Comparison of ENCODE assay signal across 15 cellular contexts in genomic region chr10:125009580-125010235, GRCh38.
A peak's percentile ranks its signal among the peaks of the same experiment; 100 is the strongest.
DNase-seq lines count a peak whose midpoint lies in the region; ATAC-seq and TF ChIP-seq lines count a peak whose summit lies in the region.
"Had no signal": no experiment of that assay in that cellular context is flagged by ENCODE, and none has a peak within 500 bp of the region (broad histone marks: within the 10 kb centered on the region; RNA-seq: fewer than 3 reads in every experiment).

No MANE protein-coding gene starts in this region.

- ATAC-seq in gastrocnemius medialis, result no peak
- no peak for ATAC-seq in GM19397 (IDR thresholded peaks at IDR 0.05; ENCODE audit: unreplicated experiment)

- H3K23ac ChIP-seq in mesendoderm (ENCODE audit: low read length), result no peak overlapping the region

- no peak overlapping the region for H2BK5ac ChIP-seq in mesendoderm (ENCODE audit: low read length)

- no peak overlapping the region for H2BK120ac ChIP-seq in mesendoderm (ENCODE audit: low read depth, low read length)

- no peak overlapping the region for H2BK15ac ChIP-seq in mesendoderm (replicated peaks; ENCODE audit: low read depth)

- H3K36me3 Mint-ChIP-seq in Caco-2 (ENCODE audit: insufficient read depth, unreplicated experiment) (peaks cover 53% of the 10 kb centered on the region), chondrocyte (ENCODE audit: low read depth) (peaks cover 1% of the 10 kb centered on the region)

- H3K36me3 ChIP-seq in Caco-2 (ENCODE audit: control insufficient read depth, insufficient read depth, low read length) (0 out of 2 replicates have a peak, but pooled peaks cover 1% of the 10 kb centered on the region), mesendoderm (ENCODE audit: control insufficient read depth, insufficient read depth, low read length) (peaks cover 5% of the 10 kb centered on the region), gastrocnemius medialis (no peaks in the 10 kb centered on the region)

- H3K27ac ChIP-seq in mesendoderm (ENCODE audit: low read depth, low read length) (no peak overlapping the region), gastrocnemius medialis (peak overlapping the region; percentile 90 to 93 (median 91))
- H3K27ac ChIP-seq: suprapubic skin, WERI-Rb-1 had no signal

- H3K9me3 ChIP-seq in Caco-2 (no peaks in the 10 kb centered on the region), gastrocnemius medialis (no peaks in the 10 kb centered on the region)
- H3K9me3 ChIP-seq: MG63, pancreas, suprapubic skin had no signal

- H3K4me1 ChIP-seq in Caco-2 (no peaks in the 10 kb centered on the region), mesendoderm (ENCODE audit: control insufficient read depth, low read depth, low read length) (peaks cover 5% of the 10 kb centered on the region), gastrocnemius medialis (peaks cover 85 to 88% of the 10 kb centered on the region in 2 donors)

- H4K8ac ChIP-seq in mesendoderm (ENCODE audit: low read depth, low read length), result no peak overlapping the region

- peak overlapping the region; percentile 30 for H3K56ac ChIP-seq in mesendoderm (ENCODE audit: low read length)

- H3K4me3 ChIP-seq in Caco-2 (ENCODE audit: low read depth, low read length) (no peak overlapping the region), mesendoderm (ENCODE audit: low read length) (no peak overlapping the region), gastrocnemius medialis (no peak overlapping the region)
- H3K4me3 ChIP-seq: MG63, pancreas, suprapubic skin had no signal

- TF ChIP-seq CTCF in Caco-2 (IDR thresholded peaks at IDR 0.05; ENCODE audit: insufficient read depth in 1 of 2, low read depth in 1 of 2, low read length in 1 of 2, severe bottlenecking in 1 of 2, unreplicated experiment in 1 of 2), result no peak
- no peak for TF ChIP-seq CTCF in chondrocyte (IDR thresholded peaks at IDR 0.05)
- no peak for TF ChIP-seq CTCF in gastrocnemius medialis (IDR thresholded peaks at IDR 0.05 in 4 of 5, conservative IDR thresholded peaks at IDR 0.05 in 1 of 5)

- CTCF ChIA-PET in Caco-2 (lab: Charles Lee), result no interaction called here

- POLR2A ChIA-PET in Caco-2 (lab: Charles Lee), result interaction anchor here (0.6 kb wide), 1 partner anchor 11 kb away, joined by 4 read pairs; no protein-coding TSS in a partner anchor

- WGBS in mesendoderm (ENCODE audit: extremely low coverage, insufficient coverage, low lambda C conversion rate), result no CpG with 5 or more reads among the region's 15 CpGs

- TF ChIP-seq POLR2A in gastrocnemius medialis (IDR thresholded peaks at IDR 0.05), result no peak

- H3K27me3 ChIP-seq in Caco-2 (replicated peaks; ENCODE audit: control insufficient read depth, insufficient read depth, low read length), result no peaks in the 10 kb centered on the region
- H3K27me3 ChIP-seq in mesendoderm (ENCODE audit: insufficient read depth, low read length, poor library complexity), result no peaks in the 10 kb centered on the region
- no peaks in the 10 kb centered on the region for H3K27me3 ChIP-seq in gastrocnemius medialis
- H3K27me3 ChIP-seq: MG63, pancreas, suprapubic skin had no signal

- H3K18ac ChIP-seq in mesendoderm (ENCODE audit: low read length), result no peak overlapping the region

- no peak overlapping the region for H4K5ac ChIP-seq in mesendoderm (ENCODE audit: low read length)

- in situ Hi-C loops in gastrocnemius medialis (cut with MboI; ENCODE audit: low sequenced_read_pairs in 4 of 4), result no loop called here
- in situ Hi-C loops in G401 (cut with HindIII; ENCODE audit: low sequenced_read_pairs), result no loop called here

- H2AK5ac ChIP-seq in mesendoderm (ENCODE audit: low read length), result no peak overlapping the region

- intact Hi-C loops in Caco-2 (cut with micrococcal nuclease; ENCODE audit: unreplicated experiment) (loop anchor here (5.0 kb wide), 1 partner anchor 53 kb away; no protein-coding TSS in a partner anchor), gastrocnemius medialis (cut with DNase I; ENCODE audit: low total_unique reads) (loop anchor here (5.0 kb wide), 2 partner anchors 53 to 312 kb away; no protein-coding TSS in a partner anchor)

- H3K9ac ChIP-seq in mesendoderm (ENCODE audit: low read length), result no peak overlapping the region

- peaks cover 48% of the 10 kb centered on the region for H3K79me1 ChIP-seq in mesendoderm (ENCODE audit: low read length)

- DNase-seq in Caco-2 (no peak), chondrocyte (ENCODE audit: low spot score) (peak; percentile 59), mesendoderm (no peak), gastrocnemius medialis (peak in 1 of 2 donors; percentile 16), SIG-M5 treated with dmso at 0.1 percent for 504 hours (lab: John Stamatoyannopoulos, UW; ENCODE audit: unreplicated experiment) (no peak), G401 (ENCODE audit: low spot score) (no peak)
- DNase-seq in stimulated activated CD4-positive, alpha-beta T cell treated with anti-CD3 and anti-CD28 coated beads, Interleukin-1b, Interleukin-23, amount 100 ng/mL, for 48 hours, result no peak
- DNase-seq: MG63, NCI-H2081, NCI-H69, WERI-Rb-1 had no signal

- H3K4me1 Mint-ChIP-seq in Caco-2 (ENCODE audit: low read depth, unreplicated experiment) (no peaks in the 10 kb centered on the region), chondrocyte (ENCODE audit: low read depth) (peaks cover 58% of the 10 kb centered on the region)

- H3K27me3 Mint-ChIP-seq in Caco-2 (ENCODE audit: insufficient read depth, unreplicated experiment) (no peaks in the 10 kb centered on the region), chondrocyte (ENCODE audit: low read depth) (no peaks in the 10 kb centered on the region)
- H3K27me3 Mint-ChIP-seq: dendritic cell treated with granulocyte-macrophage colony-stimulating factor and Interleukin-4, amounts not matched to agents 40 ng/mL and 50 ng/mL, for 4 days had no signal

- BruUV-seq in Caco-2 (replicated peaks; lab: Mats Ljungman, UMichigan), result no TSS peak

- no peak overlapping the region for H3K4ac ChIP-seq in mesendoderm (ENCODE audit: low read depth, low read length)

- peaks cover 82% of the 10 kb centered on the region for H3K79me2 ChIP-seq in mesendoderm (ENCODE audit: control insufficient read depth, insufficient read depth, low read length)

- H3K27ac Mint-ChIP-seq in Caco-2 (ENCODE audit: unreplicated experiment) (peak overlapping the region; percentile 12), chondrocyte (ENCODE audit: unreplicated experiment) (no peak overlapping the region)
- H3K27ac Mint-ChIP-seq: dendritic cell treated with granulocyte-macrophage colony-stimulating factor and Interleukin-4, amounts not matched to agents 40 ng/mL and 50 ng/mL, for 4 days had no signal

- H3K4me2 ChIP-seq in mesendoderm (ENCODE audit: low read length), result no peak overlapping the region

- no peaks in the 10 kb centered on the region for H3K9me3 Mint-ChIP-seq in Caco-2 (ENCODE audit: unreplicated experiment)
- no peaks in the 10 kb centered on the region for H3K9me3 Mint-ChIP-seq in chondrocyte (ENCODE audit: low read depth)
- H3K9me3 Mint-ChIP-seq: dendritic cell treated with granulocyte-macrophage colony-stimulating factor and Interleukin-4, amounts not matched to agents 40 ng/mL and 50 ng/mL, for 4 days had no signal

- H3K4me3 Mint-ChIP-seq in Caco-2 (ENCODE audit: unreplicated experiment) (no peak overlapping the region), chondrocyte (ENCODE audit: unreplicated experiment) (no peak overlapping the region)
- H3K4me3 Mint-ChIP-seq: dendritic cell treated with granulocyte-macrophage colony-stimulating factor and Interleukin-4, amounts not matched to agents 40 ng/mL and 50 ng/mL, for 4 days had no signal
